11 cellular contexts compared by ENCODE assay signal in the genomic region with DNA sequence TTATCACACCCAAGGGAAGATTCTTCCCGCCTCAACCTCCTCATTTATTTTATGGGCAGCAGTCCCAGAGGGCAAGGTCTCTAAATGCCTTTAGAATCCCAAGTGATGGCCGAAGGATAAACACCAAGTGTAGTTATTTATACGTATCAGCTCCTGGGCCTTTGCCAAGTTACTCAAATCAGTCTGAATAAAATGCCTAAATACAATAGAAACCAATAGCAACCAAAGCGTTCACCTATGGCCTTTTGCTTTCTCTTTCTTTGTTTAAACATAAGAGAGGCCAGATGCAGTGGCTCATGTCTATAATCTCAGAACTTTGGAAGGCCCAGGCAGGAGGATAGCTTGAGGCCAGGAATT. TPM values are rescaled to one million over a fixed set of nuclear protein-coding genes. Genes with fewer than 3 reads are reported as not detected.
DNase-seq lines count a peak whose midpoint lies in the region; ATAC-seq and TF ChIP-seq lines count a peak whose summit lies in the region.
"Had no signal": no experiment of that assay in that cellular context is flagged by ENCODE, and none has a peak within 500 bp of the region (broad histone marks: within the 10 kb centered on the region; RNA-seq: fewer than 3 reads in every experiment).

No MANE protein-coding gene starts in this region.

- no peaks in the 10 kb centered on the region for H3K27me3 ChIP-seq in sigmoid colon

- H3K9me3 Mint-ChIP-seq in activated CD4-positive, alpha-beta T cell treated with anti-CD3 and anti-CD28 coated beads, Interleukin-2, amount 10 ng/mL, durations not matched to agents 7 days and 5 days: no peaks in the 10 kb centered on the region
- H3K9me3 Mint-ChIP-seq in activated T-helper 17 cell treated with anti-CD3 and anti-CD28 coated beads, Interleukin-2, amount 50 U/mL, for 72 hours: no peaks in the 10 kb centered on the region
- no peaks in the 10 kb centered on the region for H3K9me3 Mint-ChIP-seq in progenitor cell of endocrine pancreas (ENCODE audit: low read depth)

- H3K4me1 ChIP-seq in sigmoid colon: peaks cover 0 to 61% (median 56%) of the 10 kb centered on the region in 4 donors

- DNase-seq in activated CD4-positive, alpha-beta T cell treated with anti-CD3 and anti-CD28 coated beads, Interleukin-2, amount 10 ng/mL, durations not matched to agents 7 days and 5 days: peak; percentile 66
- no peak for DNase-seq in activated CD4-positive, alpha-beta T cell treated with anti-CD3 and anti-CD28 coated beads, Interleukin-2, amount 50 U/mL, for 1 hour
- DNase-seq in sigmoid colon: no peak
- DNase-seq in progenitor cell of endocrine pancreas (ENCODE audit: low spot score, unreplicated experiment): no peak
- no peak for DNase-seq in NCI-H1048 (lab: John Stamatoyannopoulos, UW)
- DNase-seq in T-helper 9 cell: no peak
- DNase-seq: AML-193, NCI-H226 had no signal

- H3K27ac Mint-ChIP-seq in activated CD4-positive, alpha-beta T cell treated with anti-CD3 and anti-CD28 coated beads, Interleukin-2, amount 10 ng/mL, durations not matched to agents 7 days and 5 days: peak overlapping the region; percentile 82
- H3K27ac Mint-ChIP-seq in activated T-helper 17 cell treated with anti-CD3 and anti-CD28 coated beads, Interleukin-2, amount 50 U/mL, for 72 hours: peak overlapping the region; percentile 81
- H3K27ac Mint-ChIP-seq in progenitor cell of endocrine pancreas: no peak overlapping the region

- H3K9me3 ChIP-seq in sigmoid colon: no peaks in the 10 kb centered on the region
- H3K9me3 ChIP-seq: prostate gland had no signal

- no peak for TF ChIP-seq EP300 in sigmoid colon (IDR thresholded peaks at IDR 0.05)

- intact Hi-C loops in sigmoid colon (cut with DNase I): loop anchor here (5.0 kb wide), 1 partner anchor 422 kb away; no protein-coding TSS in a partner anchor

- H3K36me3 Mint-ChIP-seq in activated CD4-positive, alpha-beta T cell treated with anti-CD3 and anti-CD28 coated beads, Interleukin-2, amount 10 ng/mL, durations not matched to agents 7 days and 5 days (ENCODE audit: low read depth): no peaks in the 10 kb centered on the region
- no peaks in the 10 kb centered on the region for H3K36me3 Mint-ChIP-seq in activated T-helper 17 cell treated with anti-CD3 and anti-CD28 coated beads, Interleukin-2, amount 50 U/mL, for 72 hours (ENCODE audit: low read depth)
- no peaks in the 10 kb centered on the region for H3K36me3 Mint-ChIP-seq in progenitor cell of endocrine pancreas (ENCODE audit: insufficient read depth)

- H3K27me3 Mint-ChIP-seq in activated CD4-positive, alpha-beta T cell treated with anti-CD3 and anti-CD28 coated beads, Interleukin-2, amount 10 ng/mL, durations not matched to agents 7 days and 5 days: no peaks in the 10 kb centered on the region
- H3K27me3 Mint-ChIP-seq in activated T-helper 17 cell treated with anti-CD3 and anti-CD28 coated beads, Interleukin-2, amount 50 U/mL, for 72 hours: no peaks in the 10 kb centered on the region
- H3K27me3 Mint-ChIP-seq in progenitor cell of endocrine pancreas: peaks cover 10% of the 10 kb centered on the region

- CTCF ChIA-PET in activated CD4-positive, alpha-beta T cell treated with anti-CD3 and anti-CD28 coated beads, Interleukin-2, amount 10 ng/mL, durations not matched to agents 7 days and 5 days (lab: Charles Lee): interaction anchor here (0.7 to 4.7 kb wide), 8 partner anchors 10 to 187 kb away, joined by 3 to 36 read pairs (median 4); a partner anchor contains a TSS

- no peak overlapping the region for H3K4me3 Mint-ChIP-seq in activated CD4-positive, alpha-beta T cell treated with anti-CD3 and anti-CD28 coated beads, Interleukin-2, amount 10 ng/mL, durations not matched to agents 7 days and 5 days
- peak overlapping the region; percentile 37 for H3K4me3 Mint-ChIP-seq in activated T-helper 17 cell treated with anti-CD3 and anti-CD28 coated beads, Interleukin-2, amount 50 U/mL, for 72 hours
- H3K4me3 Mint-ChIP-seq in progenitor cell of endocrine pancreas (ENCODE audit: low read depth): no peak overlapping the region

- peaks cover 43% of the 10 kb centered on the region for H3K4me1 Mint-ChIP-seq in activated CD4-positive, alpha-beta T cell treated with anti-CD3 and anti-CD28 coated beads, Interleukin-2, amount 10 ng/mL, durations not matched to agents 7 days and 5 days
- H3K4me1 Mint-ChIP-seq in activated T-helper 17 cell treated with anti-CD3 and anti-CD28 coated beads, Interleukin-2, amount 50 U/mL, for 72 hours: peaks cover 5% of the 10 kb centered on the region
- H3K4me1 Mint-ChIP-seq in progenitor cell of endocrine pancreas (ENCODE audit: low read depth): peaks cover 13% of the 10 kb centered on the region

- H3K27ac ChIP-seq in sigmoid colon: peak overlapping the region; percentile 72 to 88 (median 82)

- no peak overlapping the region for H3K4me3 ChIP-seq in sigmoid colon
- H3K4me3 ChIP-seq: prostate gland had no signal

- peak; percentile 34 for ATAC-seq in HG02642 (IDR thresholded peaks at IDR 0.05; ENCODE audit: poor library complexity, unreplicated experiment)
- ATAC-seq in activated T-helper 17 cell treated with anti-CD3 and anti-CD28 coated beads, Interleukin-2, amount 50 U/mL, for 72 hours (replicated peaks): peak; percentile 55

- no peaks in the 10 kb centered on the region for H3K36me3 ChIP-seq in sigmoid colon
- H3K36me3 ChIP-seq: prostate gland had no signal

- 8 to 16% methylated on average over 4 of the region's 4 CpGs for WGBS in sigmoid colon, 2 donors

- POLR2A ChIA-PET in activated CD4-positive, alpha-beta T cell treated with anti-CD3 and anti-CD28 coated beads, Interleukin-2, amount 10 ng/mL, durations not matched to agents 7 days and 5 days (lab: Charles Lee): interaction anchor here (1.0 kb wide), 1 partner anchor 97 kb away, joined by 4 read pairs; a partner anchor contains a TSS

- no peak for TF ChIP-seq CTCF in sigmoid colon (IDR thresholded peaks at IDR 0.05)
- no peak for TF ChIP-seq CTCF in progenitor cell of endocrine pancreas (IDR thresholded peaks at IDR 0.05; ENCODE audit: unreplicated experiment)

- TF ChIP-seq POLR2A in sigmoid colon (IDR thresholded peaks at IDR 0.05): no peak

RNA-seq across cellular contexts. Expression of a gene that starts 31.9 kb away (rescaled TPM):
- total RNA-seq in activated CD4-positive, alpha-beta T cell treated with anti-CD3 and anti-CD28 coated beads, Interleukin-2, amount 10 ng/mL, durations not matched to agents 7 days and 5 days: under 1 TPM; 0.47 to 0.79 TPM
- total RNA-seq in activated T-helper 17 cell treated with anti-CD3 and anti-CD28 coated beads, Interleukin-2, amount 50 U/mL, for 72 hours: not detected
- total RNA-seq in sigmoid colon (1 to 10 TPM in 3 of 4 donors, under 1 TPM in 1; 0.36 to 2.5 (median 1.9) TPM), progenitor cell of endocrine pancreas (not detected in 2 replicates)
- polyA plus RNA-seq in sigmoid colon: 1 to 10 TPM in 1 of 3 donors, under 1 TPM in 1, not detected in 1; 0.51 to 1.2 TPM
